ENCODE assay signal across 23 cellular contexts in the genomic region with DNA sequence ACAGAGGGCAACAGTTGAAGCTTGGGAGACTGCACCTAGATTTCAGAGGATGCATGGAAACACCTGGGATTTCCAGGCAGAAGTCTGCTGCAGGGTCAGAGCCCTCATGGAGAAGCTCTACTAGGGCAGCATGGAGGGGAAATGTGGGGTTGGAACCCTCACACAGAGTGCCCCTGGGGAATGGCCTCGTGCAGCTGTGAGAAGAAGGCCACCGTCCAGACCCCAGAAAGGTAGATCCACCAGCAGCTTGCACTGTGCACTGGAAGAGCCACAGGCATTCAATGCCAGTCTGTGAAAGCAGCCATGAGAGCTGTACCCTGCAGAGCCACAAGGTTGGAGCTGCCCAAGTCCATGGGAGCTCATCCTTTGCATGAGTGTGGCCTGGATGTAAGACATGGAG.
DNase-seq lines count a peak whose midpoint lies in the region; ATAC-seq and TF ChIP-seq lines count a peak whose summit lies in the region.
"Had no signal": no experiment of that assay in that cellular context is flagged by ENCODE, and none has a peak within 500 bp of the region (broad histone marks: within the 10 kb centered on the region; RNA-seq: fewer than 3 reads in every experiment).

No MANE protein-coding gene starts in this region.

- CTCF ChIA-PET in PC-3 (lab: Charles Lee) = no interaction called here

- H3K4me1 ChIP-seq in GM23338 (ENCODE audit: insufficient read depth) = peaks cover 6% of the 10 kb centered on the region; the same call in 1 of the 2 replicates
- H3K4me1 ChIP-seq in PC-3 (ENCODE audit: insufficient read depth, low read length) = no peaks in the 10 kb centered on the region
- H3K4me1 ChIP-seq: A549; BE2C; BLaER1 treated with 17β-estradiol and CSF1 and Interleukin-3, amounts not matched to agents 10 nM and 100 nM had no signal

- no peak for DNase-seq in GM23338 (ENCODE audit: low spot score)
- peak; percentile 39 for DNase-seq in chondrocyte (ENCODE audit: low spot score)
- peak; percentile 50 for DNase-seq in posterior vena cava (ENCODE audit: low spot score)
- no peak for DNase-seq in PC-3
- no peak for DNase-seq in SW 1271 (lab: John Stamatoyannopoulos, UW)
- DNase-seq: 8988T; ACHN; AML-193; BE2C; CD4-positive, alpha-beta T cell; CD8-positive, alpha-beta memory T cell; DMS 273 treated with DMSO at 0.1 percent for 48 hours; DMS79; EL; GDM1; GOT3; HFFc6 had no signal

- H2AFZ ChIP-seq in GM23338 (0 out of 2 replicates have a peak overlapping the region, but pooled peaks have one; percentile 64), PC-3 (ENCODE audit: low read length) (no peak overlapping the region)

- intact Hi-C loops in posterior vena cava (cut with DNase I) = no loop called here
- intact Hi-C loops in PC-3 (cut with micrococcal nuclease) = no loop called here

- H3K9me3 Mint-ChIP-seq in GM23338 (no peaks in the 10 kb centered on the region), chondrocyte (ENCODE audit: low read depth) (no peaks in the 10 kb centered on the region)
- H3K9me3 Mint-ChIP-seq: CD4-positive, alpha-beta T cell had no signal

- H3K36me3 Mint-ChIP-seq in GM23338 (ENCODE audit: low read depth) (no peaks in the 10 kb centered on the region), chondrocyte (ENCODE audit: low read depth) (no peaks in the 10 kb centered on the region)
- H3K36me3 Mint-ChIP-seq: CD14-positive monocyte; CD8-positive, alpha-beta memory T cell had no signal

- no peaks in the 10 kb centered on the region for H4K20me1 ChIP-seq in GM23338 (replicated peaks; ENCODE audit: insufficient read depth)
- H4K20me1 ChIP-seq in PC-3 (ENCODE audit: low read length) = no peaks in the 10 kb centered on the region
- H4K20me1 ChIP-seq: BLaER1 treated with 17β-estradiol and CSF1 and Interleukin-3, amounts not matched to agents 10 nM and 100 nM had no signal

- H3K9me2 ChIP-seq in GM23338 (ENCODE audit: insufficient read depth) (peaks cover 14% of the 10 kb centered on the region; the same call in 1 of the 2 replicates), PC-3 (replicated peaks; ENCODE audit: low read length) (no peaks in the 10 kb centered on the region)

- no peaks in the 10 kb centered on the region for H3K79me2 ChIP-seq in GM23338 (replicated peaks; ENCODE audit: insufficient read depth)
- no peaks in the 10 kb centered on the region for H3K79me2 ChIP-seq in PC-3 (ENCODE audit: low read length)

- H3K4me3 Mint-ChIP-seq in GM23338 (no peak overlapping the region), chondrocyte (ENCODE audit: unreplicated experiment) (no peak overlapping the region)
- H3K4me3 Mint-ChIP-seq: CD14-positive monocyte; CD4-positive, alpha-beta T cell; CD8-positive, alpha-beta memory T cell; HFFc6 had no signal

- H3K36me3 ChIP-seq in GM23338 (ENCODE audit: insufficient read depth) = no peaks in the 10 kb centered on the region
- no peaks in the 10 kb centered on the region for H3K36me3 ChIP-seq in PC-3 (ENCODE audit: low read depth, low read length)
- H3K36me3 ChIP-seq: BE2C; BLaER1 treated with 17β-estradiol and CSF1 and Interleukin-3, amounts not matched to agents 10 nM and 100 nM; HAP-1 had no signal

- no TSS peak for BruUV-seq in PC-3 (replicated peaks; lab: Mats Ljungman, UMichigan)

- no peaks in the 10 kb centered on the region for H3F3A ChIP-seq in GM23338 (replicated peaks; ENCODE audit: low read depth)
- no peaks in the 10 kb centered on the region for H3F3A ChIP-seq in PC-3 (ENCODE audit: low read length, unreplicated experiment)

- no peak overlapping the region for H3K9ac ChIP-seq in PC-3 (ENCODE audit: low read length)
- H3K9ac ChIP-seq: BLaER1 treated with 17β-estradiol and CSF1 and Interleukin-3, amounts not matched to agents 10 nM and 100 nM had no signal

- ATAC-seq in GM23338 (no peak), GM18861 (IDR thresholded peaks at IDR 0.05; ENCODE audit: unreplicated experiment) (no peak), PC-3 (no peak)
- ATAC-seq: A549, GM12878 had no signal

- no peaks in the 10 kb centered on the region for H3K27me3 ChIP-seq in GM23338 (ENCODE audit: insufficient read depth)
- no peaks in the 10 kb centered on the region for H3K27me3 ChIP-seq in PC-3 (ENCODE audit: low read length)
- H3K27me3 ChIP-seq: BE2C; BLaER1 treated with 17β-estradiol and CSF1 and Interleukin-3, amounts not matched to agents 10 nM and 100 nM had no signal

- H3K4me2 ChIP-seq in GM23338 = no peak overlapping the region
- no peak overlapping the region for H3K4me2 ChIP-seq in PC-3 (ENCODE audit: low read length)
- H3K4me2 ChIP-seq: A549; BLaER1 treated with 17β-estradiol and CSF1 and Interleukin-3, amounts not matched to agents 10 nM and 100 nM had no signal

- no peaks in the 10 kb centered on the region for H3K27me3 Mint-ChIP-seq in GM23338 (ENCODE audit: insufficient read depth, low read depth, poor library complexity)
- H3K27me3 Mint-ChIP-seq in chondrocyte (ENCODE audit: low read depth) = peaks cover 2% of the 10 kb centered on the region
- H3K27me3 Mint-ChIP-seq: CD4-positive, alpha-beta T cell; CD8-positive, alpha-beta memory T cell had no signal

- POLR2A ChIA-PET in PC-3 (lab: Charles Lee; ENCODE audit: unreplicated experiment) = no interaction called here

- H3K4me3 ChIP-seq in GM23338 = no peak overlapping the region
- H3K4me3 ChIP-seq in PC-3 (ENCODE audit: low read length) = no peak overlapping the region
- H3K4me3 ChIP-seq: A549; BLaER1 treated with 17β-estradiol and CSF1 and Interleukin-3, amounts not matched to agents 10 nM and 100 nM; GM12878; HAP-1 had no signal

- no peaks in the 10 kb centered on the region for H3K9me3 ChIP-seq in PC-3 (ENCODE audit: low read length)
- H3K9me3 ChIP-seq: A549; BE2C; BLaER1 treated with 17β-estradiol and CSF1 and Interleukin-3, amounts not matched to agents 10 nM and 100 nM; HAP-1 had no signal

- H3K4me1 Mint-ChIP-seq in GM23338 = peaks cover 4% of the 10 kb centered on the region; the same call in 1 of the 3 replicates
- no peaks in the 10 kb centered on the region for H3K4me1 Mint-ChIP-seq in chondrocyte (ENCODE audit: low read depth)
- H3K4me1 Mint-ChIP-seq: CD14-positive monocyte; CD8-positive, alpha-beta memory T cell had no signal

- H3K27ac Mint-ChIP-seq in GM23338 (no peak overlapping the region), chondrocyte (ENCODE audit: unreplicated experiment) (no peak overlapping the region)
- H3K27ac Mint-ChIP-seq: CD14-positive monocyte; CD4-positive, alpha-beta T cell; HFFc6 had no signal

- TF ChIP-seq CTCF in GM23338 (conservative IDR thresholded peaks at IDR 0.05; ENCODE audit: low read depth in 2 of 2) (no peak), chondrocyte (IDR thresholded peaks at IDR 0.05) (no peak), PC-3 (conservative IDR thresholded peaks at IDR 0.05; ENCODE audit: low read depth, low read length) (no peak)

- H3K27ac ChIP-seq in GM23338 (ENCODE audit: low read depth) (no peak overlapping the region), PC-3 (ENCODE audit: low read length) (no peak overlapping the region)
- H3K27ac ChIP-seq: A549; BLaER1 treated with 17β-estradiol and CSF1 and Interleukin-3, amounts not matched to agents 10 nM and 100 nM had no signal

TF ChIP-seq in GM23338, 12 proteins besides CTCF, POLR2A, EP300 and RAD21 (continues in another document):
- TF ChIP-seq POLR2AphosphoS5 (IDR thresholded peaks at IDR 0.05; ENCODE audit: low read depth) (no peak), EZH2 (IDR thresholded peaks at IDR 0.05; ENCODE audit: low read depth, unreplicated experiment) (no peak)

Comparison
In these comparisons a context has a peak if more than half of its experiments do, and no peak if none do; other contexts are left out.
1. DNase-seq: peak in chondrocyte (single experiment) and posterior vena cava (single experiment); none in GM23338 (single experiment), PC-3 (single experiment) and SW 1271 (0 of 2).